25 cellular contexts compared by ENCODE assay signal in the genomic region with DNA sequence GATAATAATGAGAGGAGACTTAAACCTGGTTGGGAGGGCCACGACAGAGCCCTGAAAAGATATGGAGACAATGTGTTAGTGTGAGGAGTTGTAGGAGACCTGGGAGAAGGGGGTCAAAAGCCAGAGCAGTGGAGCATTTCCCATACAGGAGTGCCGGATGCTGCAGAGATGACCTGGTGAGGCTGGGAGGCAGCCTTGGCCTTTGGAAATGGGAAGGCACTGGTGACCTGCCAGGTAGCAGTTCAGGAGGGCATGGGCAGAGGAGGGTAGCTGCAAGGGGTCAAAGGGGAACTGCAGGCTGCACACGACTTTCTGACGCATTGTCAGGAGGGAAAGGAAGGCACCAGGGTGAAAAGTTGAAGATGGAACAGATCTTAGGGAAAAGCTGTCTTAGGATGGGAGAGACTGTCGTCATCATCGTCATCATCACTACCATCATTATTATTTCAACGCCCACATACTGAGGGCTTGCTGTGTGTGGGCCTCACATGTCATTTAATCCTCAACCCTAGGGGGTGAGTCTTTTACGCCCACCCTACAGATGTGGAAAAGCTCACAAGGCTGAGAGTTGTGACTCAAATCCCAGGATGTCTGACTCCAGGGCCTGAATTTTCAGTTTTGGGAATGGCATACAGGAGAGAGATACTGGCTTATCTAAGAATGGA. TPM values are rescaled to one million over a fixed set of nuclear protein-coding genes. Genes with fewer than 3 reads are reported as not detected.
DNase-seq lines count a peak whose midpoint lies in the region; ATAC-seq, FAIRE-seq and TF ChIP-seq lines count a peak whose summit lies in the region.
"Had no signal": no experiment of that assay in that cellular context is flagged by ENCODE, and none has a peak within 500 bp of the region (broad histone marks: within the 10 kb centered on the region; RNA-seq: fewer than 3 reads in every experiment).

No MANE protein-coding gene starts in this region.

- H3K27me3 Mint-ChIP-seq in GM23338 (ENCODE audit: insufficient read depth, low read depth, poor library complexity) (peaks cover 14% of the 10 kb centered on the region), astrocyte (ENCODE audit: low read depth, unreplicated experiment) (no peaks in the 10 kb centered on the region), nephron progenitor cell (ENCODE audit: low read depth, poor library complexity) (no peaks in the 10 kb centered on the region)
- H3K27me3 Mint-ChIP-seq: IgD-negative memory B cell; stimulated activated naive CD8-positive, alpha-beta T cell treated with anti-CD3 and anti-CD28 coated beads, Interleukin-15, Interleukin-2, amounts not matched to agents 100 ng/mL and 50 ng/mL, for 24 hours had no signal

- peak overlapping the region; percentile 83; the same call in 1 of the 2 replicates for H3K27ac Mint-ChIP-seq in GM23338
- no peak overlapping the region for H3K27ac Mint-ChIP-seq in astrocyte (ENCODE audit: unreplicated experiment)
- peak overlapping the region; percentile 62 for H3K27ac Mint-ChIP-seq in nephron progenitor cell
- H3K27ac Mint-ChIP-seq: activated naive CD4-positive, alpha-beta T cell treated with anti-CD3 and anti-CD28 coated beads, Interleukin-2, amount 10 ng/mL, durations not matched to agents 7 days and 5 days; CD8-positive, alpha-beta T cell; IgD-negative memory B cell; stimulated activated naive CD8-positive, alpha-beta T cell treated with anti-CD3 and anti-CD28 coated beads, Interleukin-15, Interleukin-2, amounts not matched to agents 100 ng/mL and 50 ng/mL, for 24 hours; T-helper 1 cell treated with Interleukin-12 subunit alpha and Interleukin-12 subunit beta and Interleukin-4 antibody, amounts not matched to agents 30 μg/mL and 1 μg/mL, for 36 hours had no signal

- H3K4me2 ChIP-seq in GM23338 = no peak overlapping the region
- H3K4me2 ChIP-seq in astrocyte (ENCODE audit: low read length) = peak overlapping the region; percentile 2

- ATAC-seq in GM23338 (no peak), HG02970 (IDR thresholded peaks at IDR 0.05; ENCODE audit: low FRiP score, unreplicated experiment) (no peak), HG03095 (IDR thresholded peaks at IDR 0.05; ENCODE audit: unreplicated experiment) (no peak)
- ATAC-seq: activated T-cell treated with anti-CD3 and anti-CD28 coated beads, Interleukin-2, amount 50 U/mL, for 4 hours; body of pancreas; CD8-positive, alpha-beta T cell; GM12878; lower lobe of right lung; PC-3 had no signal

- no peak overlapping the region for H3K4me3 ChIP-seq in GM23338
- no peak overlapping the region for H3K4me3 ChIP-seq in astrocyte (ENCODE audit: insufficient read depth, low read depth, low read length)
- H3K4me3 ChIP-seq: body of pancreas, colonic mucosa, GM12878, lower lobe of right lung, SJCRH30, transverse colon had no signal

- H3K36me3 ChIP-seq in GM23338 (ENCODE audit: insufficient read depth) (peaks cover 12% of the 10 kb centered on the region), astrocyte (ENCODE audit: insufficient read depth, low read length) (peaks cover 9% of the 10 kb centered on the region)
- H3K36me3 ChIP-seq: colonic mucosa, SJCRH30, transverse colon had no signal

- H3K27ac ChIP-seq in GM23338 (ENCODE audit: low read depth) = no peak overlapping the region
- H3K27ac ChIP-seq in astrocyte (ENCODE audit: low read depth, low read length) = peak overlapping the region; percentile 59
- H3K27ac ChIP-seq: body of pancreas, colonic mucosa, lower lobe of right lung, parathyroid adenoma, SJCRH30, transverse colon had no signal

- H3K79me2 ChIP-seq in GM23338 (replicated peaks; ENCODE audit: insufficient read depth) = no peaks in the 10 kb centered on the region
- no peaks in the 10 kb centered on the region for H3K79me2 ChIP-seq in astrocyte (ENCODE audit: insufficient read depth, low read length)
- H3K79me2 ChIP-seq: parathyroid adenoma had no signal

- H3K9me3 Mint-ChIP-seq in GM23338 (no peaks in the 10 kb centered on the region), astrocyte (ENCODE audit: unreplicated experiment) (no peaks in the 10 kb centered on the region), nephron progenitor cell (no peaks in the 10 kb centered on the region)
- H3K9me3 Mint-ChIP-seq: activated naive CD4-positive, alpha-beta T cell treated with anti-CD3 and anti-CD28 coated beads, Interleukin-2, amount 10 ng/mL, durations not matched to agents 7 days and 5 days; activated T-cell treated with anti-CD3 and anti-CD28 coated beads, Interleukin-2, amount 50 U/mL, for 4 hours; CD8-positive, alpha-beta T cell; IgD-negative memory B cell; stimulated activated naive CD8-positive, alpha-beta T cell treated with anti-CD3 and anti-CD28 coated beads, Interleukin-15, Interleukin-2, amounts not matched to agents 100 ng/mL and 50 ng/mL, for 24 hours; T-helper 1 cell treated with Interleukin-12 subunit alpha and Interleukin-12 subunit beta and Interleukin-4 antibody, amounts not matched to agents 30 μg/mL and 1 μg/mL, for 36 hours had no signal

- H3K27me3 ChIP-seq in GM23338 (ENCODE audit: insufficient read depth) (no peaks in the 10 kb centered on the region), astrocyte (ENCODE audit: insufficient read depth, low read length) (no peaks in the 10 kb centered on the region)
- H3K27me3 ChIP-seq: body of pancreas, colonic mucosa, SJCRH30, transverse colon had no signal

- no peak for DNase-seq in GM23338 (ENCODE audit: low spot score)
- DNase-seq in astrocyte (ENCODE audit: low read depth) = peak; percentile 29
- DNase-seq in nephron progenitor cell = no peak
- DNase-seq in midbrain (lab: John Stamatoyannopoulos, UW) = no peak
- DNase-seq: activated naive CD4-positive, alpha-beta T cell treated with anti-CD3 and anti-CD28 coated beads, Interleukin-2, amount 10 ng/mL, durations not matched to agents 7 days and 5 days; activated T-cell treated with anti-CD3 and anti-CD28 coated beads, Interleukin-2, amount 50 U/mL, for 4 hours; body of pancreas; CD8-positive, alpha-beta T cell; colonic mucosa; lower lobe of right lung; MM.1S; NCI-H1694 treated with DMSO at 0.1 percent for 48 hours; NCI-H2227 treated with DMSO at 0.1 percent for 48 hours; NCI-H82; PC-3; SJCRH30; transverse colon had no signal

- peaks cover 6% of the 10 kb centered on the region for H3K4me1 ChIP-seq in GM23338 (ENCODE audit: insufficient read depth)
- peaks cover 11% of the 10 kb centered on the region for H3K4me1 ChIP-seq in astrocyte (ENCODE audit: insufficient read depth, low read length)
- H3K4me1 ChIP-seq: colonic mucosa, SJCRH30 had no signal

- H3K4me1 Mint-ChIP-seq in GM23338 (peaks cover 21% of the 10 kb centered on the region), astrocyte (ENCODE audit: low read depth, unreplicated experiment) (peaks cover 11% of the 10 kb centered on the region), nephron progenitor cell (peaks cover 13% of the 10 kb centered on the region)

- H3K36me3 Mint-ChIP-seq in GM23338 (ENCODE audit: low read depth) = peaks cover 65% of the 10 kb centered on the region
- peaks cover 14% of the 10 kb centered on the region for H3K36me3 Mint-ChIP-seq in astrocyte (ENCODE audit: low read depth, unreplicated experiment)
- H3K36me3 Mint-ChIP-seq in nephron progenitor cell (ENCODE audit: low read depth) = no peaks in the 10 kb centered on the region
- H3K36me3 Mint-ChIP-seq: activated naive CD4-positive, alpha-beta T cell treated with anti-CD3 and anti-CD28 coated beads, Interleukin-2, amount 10 ng/mL, durations not matched to agents 7 days and 5 days; CD8-positive, alpha-beta T cell had no signal

- TF ChIP-seq CTCF in GM23338 (conservative IDR thresholded peaks at IDR 0.05; ENCODE audit: low read depth in 2 of 2) (no peak), astrocyte (IDR thresholded peaks at IDR 0.05; ENCODE audit: insufficient read depth, low read depth, low read length) (no peak), nephron progenitor cell (IDR thresholded peaks at IDR 0.05) (no peak)

- FAIRE-seq in astrocyte (lab: Jason Lieb, UNC) = no peak
- FAIRE-seq: GM12878, islet of Langerhans had no signal

- H3K4me3 Mint-ChIP-seq in GM23338 (no peak overlapping the region; the same call in 2 of the 3 replicates), astrocyte (ENCODE audit: unreplicated experiment) (no peak overlapping the region), nephron progenitor cell (no peak overlapping the region)
- H3K4me3 Mint-ChIP-seq: activated naive CD4-positive, alpha-beta T cell treated with anti-CD3 and anti-CD28 coated beads, Interleukin-2, amount 10 ng/mL, durations not matched to agents 7 days and 5 days; activated T-cell treated with anti-CD3 and anti-CD28 coated beads, Interleukin-2, amount 50 U/mL, for 4 hours; CD8-positive, alpha-beta T cell; IgD-negative memory B cell; stimulated activated naive CD8-positive, alpha-beta T cell treated with anti-CD3 and anti-CD28 coated beads, Interleukin-15, Interleukin-2, amounts not matched to agents 100 ng/mL and 50 ng/mL, for 24 hours; T-helper 1 cell treated with Interleukin-12 subunit alpha and Interleukin-12 subunit beta and Interleukin-4 antibody, amounts not matched to agents 30 μg/mL and 1 μg/mL, for 36 hours had no signal

- H2AFZ ChIP-seq in GM23338 (no peak overlapping the region), astrocyte (ENCODE audit: low read depth, low read length) (no peak overlapping the region)
- H2AFZ ChIP-seq: parathyroid adenoma had no signal

- H3K9me3 ChIP-seq in astrocyte (ENCODE audit: insufficient read depth, low read depth, low read length) = no peaks in the 10 kb centered on the region
- H3K9me3 ChIP-seq: body of pancreas, colonic mucosa, lower lobe of right lung, SJCRH30, transverse colon had no signal

- no peaks in the 10 kb centered on the region for H3F3A ChIP-seq in GM23338 (replicated peaks; ENCODE audit: low read depth)

- no peaks in the 10 kb centered on the region for H3K9me2 ChIP-seq in GM23338 (ENCODE audit: insufficient read depth)

- H3K9ac ChIP-seq in astrocyte (ENCODE audit: low read length) = peak overlapping the region; percentile 56
- H3K9ac ChIP-seq: parathyroid adenoma had no signal

- no peaks in the 10 kb centered on the region; the same call in 1 of the 2 replicates for H4K20me1 ChIP-seq in GM23338 (replicated peaks; ENCODE audit: insufficient read depth)
- H4K20me1 ChIP-seq in astrocyte (ENCODE audit: insufficient read depth, low read length) = no peaks in the 10 kb centered on the region

RNA-seq across cellular contexts. Expression of a gene that starts 13.3 kb away (rescaled TPM):
- 32.8 and 33.2 TPM in 2 replicates for total RNA-seq in GM23338 (2014; rRNA removed; shearing (Covaris generic))
- polyA plus RNA-seq in GM23338 (2016; fragmentation: Nextera tagmentation; extraction: Ambion mirVana) = 18.4 and 21.5 TPM in 2 replicates
- 14.9 and 17.4 TPM in 2 replicates for total RNA-seq in astrocyte
- polyA plus RNA-seq: IgD-negative memory B cell had no signal

RNA-seq across cellular contexts. Expression of a gene that starts 17.5 kb away (rescaled TPM):
- total RNA-seq in GM23338 (2014; rRNA removed; shearing (Covaris generic)) = 28.7 and 46.6 TPM in 2 replicates
- polyA plus RNA-seq in GM23338 (2016; fragmentation: Nextera tagmentation; extraction: Ambion mirVana) = 17.9 and 24.7 TPM in 2 replicates
- total RNA-seq in astrocyte = 39.4 and 40.6 TPM in 2 replicates

RNA-seq across cellular contexts. Expression of a gene that starts 31.9 kb away (rescaled TPM):
- total RNA-seq in GM23338 (2014; rRNA removed; shearing (Covaris generic)) = 30.6 and 34.6 TPM in 2 replicates
- 18.6 and 20.4 TPM in 2 replicates for polyA plus RNA-seq in GM23338 (2016; fragmentation: Nextera tagmentation; extraction: Ambion mirVana)
- total RNA-seq in astrocyte = 12.2 and 12.9 TPM in 2 replicates

RNA-seq across cellular contexts. Expression of a gene that starts 32.1 kb away (rescaled TPM):
- 74.6 and 90.0 TPM in 2 replicates for total RNA-seq in GM23338 (2014; rRNA removed; shearing (Covaris generic))
- 59.2 and 59.3 TPM in 2 replicates for polyA plus RNA-seq in GM23338 (2016; fragmentation: Nextera tagmentation; extraction: Ambion mirVana)
- 60.7 and 63.8 TPM in 2 replicates for total RNA-seq in astrocyte

RNA-seq across cellular contexts. Expression of a gene that starts 49.9 kb away (rescaled TPM):
- 97.0 and 104 TPM in 2 replicates for total RNA-seq in GM23338 (2014; rRNA removed; shearing (Covaris generic))
- 42.9 and 43.5 TPM in 2 replicates for polyA plus RNA-seq in GM23338 (2016; fragmentation: Nextera tagmentation; extraction: Ambion mirVana)
- 63.5 and 78.8 TPM in 2 replicates for total RNA-seq in astrocyte
